ENCODE assay signal across 1 cellular context in genomic region chr17:35089846-35090193, GRCh38.
TF ChIP-seq lines count a peak whose summit lies in the region.

No MANE protein-coding gene starts in this region.

TF ChIP-seq in HepG2, 621 proteins besides CTCF, POLR2A, EP300 and RAD21 (continues in another document):
- TF ChIP-seq ISL2 (CRISPR knock-in tag; IDR thresholded peaks at IDR 0.05), result no peak
- TF ChIP-seq KLF11 (CRISPR knock-in tag; IDR thresholded peaks at IDR 0.05), result no peak
- no peak for TF ChIP-seq ZNF296 (CRISPR knock-in tag; conservative IDR thresholded peaks at IDR 0.05)
- TF ChIP-seq ARHGAP35 (CRISPR knock-in tag; IDR thresholded peaks at IDR 0.05; ENCODE audit: borderline replicate concordance), result no peak
- TF ChIP-seq ZNF563 (CRISPR knock-in tag; IDR thresholded peaks at IDR 0.05), result no peak
- TF ChIP-seq ZNF225 (CRISPR knock-in tag; IDR thresholded peaks at IDR 0.05), result no peak
- no peak for TF ChIP-seq ZBTB3 (CRISPR knock-in tag; IDR thresholded peaks at IDR 0.05; ENCODE audit: borderline replicate concordance, low read depth)
- TF ChIP-seq ZKSCAN5 (CRISPR knock-in tag; IDR thresholded peaks at IDR 0.05), result no peak
- no peak for TF ChIP-seq ZBTB34 (CRISPR knock-in tag; IDR thresholded peaks at IDR 0.05)
- TF ChIP-seq ZNF589 (CRISPR knock-in tag; conservative IDR thresholded peaks at IDR 0.05), result no peak
- TF ChIP-seq ZNF251 (CRISPR knock-in tag; IDR thresholded peaks at IDR 0.05), result no peak
- no peak for TF ChIP-seq ZNF530 (CRISPR knock-in tag; IDR thresholded peaks at IDR 0.05; ENCODE audit: low read depth)
- no peak for TF ChIP-seq GLI4 (CRISPR knock-in tag; IDR thresholded peaks at IDR 0.05; ENCODE audit: borderline replicate concordance)
- no peak for TF ChIP-seq ZNF362 (CRISPR knock-in tag; IDR thresholded peaks at IDR 0.05; ENCODE audit: borderline replicate concordance)
- no peak for TF ChIP-seq ZBTB8A (CRISPR knock-in tag; IDR thresholded peaks at IDR 0.05; ENCODE audit: borderline replicate concordance, low read depth)
- TF ChIP-seq JUN (CRISPR knock-in tag; IDR thresholded peaks at IDR 0.05), result no peak
- TF ChIP-seq ZNF10 (CRISPR knock-in tag; IDR thresholded peaks at IDR 0.05; ENCODE audit: borderline replicate concordance, low read depth), result no peak
- peak; percentile 46; the same call in 1 of the 2 replicates for TF ChIP-seq FOSL2 (CRISPR knock-in tag; IDR thresholded peaks at IDR 0.05)
- TF ChIP-seq ATAD3A (CRISPR knock-in tag; IDR thresholded peaks at IDR 0.05), result no peak
- TF ChIP-seq ZNF318 (CRISPR knock-in tag; IDR thresholded peaks at IDR 0.05), result no peak
- TF ChIP-seq ZNF501 (CRISPR knock-in tag; IDR thresholded peaks at IDR 0.05), result peak; percentile 4; the same call in 1 of the 2 replicates
- TF ChIP-seq ZBTB38 (CRISPR knock-in tag; IDR thresholded peaks at IDR 0.05), result peak; percentile 60
- TF ChIP-seq ZXDC (CRISPR knock-in tag; IDR thresholded peaks at IDR 0.05), result no peak
- TF ChIP-seq NFAT5 (CRISPR knock-in tag; IDR thresholded peaks at IDR 0.05), result no peak
- no peak for TF ChIP-seq ZNF3 (CRISPR knock-in tag; IDR thresholded peaks at IDR 0.05)
- TF ChIP-seq SMARCC2 (IDR thresholded peaks at IDR 0.05), result no peak
- no peak for TF ChIP-seq ZNF790 (CRISPR knock-in tag; IDR thresholded peaks at IDR 0.05; ENCODE audit: borderline replicate concordance)
- no peak for TF ChIP-seq POLR2AphosphoS2 (IDR thresholded peaks at IDR 0.05; ENCODE audit: low read depth, low read length)
- no peak for TF ChIP-seq ZKSCAN1 (IDR thresholded peaks at IDR 0.05; ENCODE audit: low read length)
- no peak for TF ChIP-seq HOXA7 (CRISPR knock-in tag; IDR thresholded peaks at IDR 0.05)
- TF ChIP-seq REPIN1 (CRISPR knock-in tag; IDR thresholded peaks at IDR 0.05; ENCODE audit: borderline replicate concordance, low read depth), result 0 out of 2 replicates have a peak, but pooled peaks have one; percentile 13
- no peak for TF ChIP-seq ZMYM4 (CRISPR knock-in tag; IDR thresholded peaks at IDR 0.05)
- no peak for TF ChIP-seq ZGPAT (CRISPR knock-in tag; IDR thresholded peaks at IDR 0.05)
- no peak for TF ChIP-seq ZNF383 (CRISPR knock-in tag; IDR thresholded peaks at IDR 0.05; ENCODE audit: borderline replicate concordance)
- no peak for TF ChIP-seq JDP2 (CRISPR knock-in tag; IDR thresholded peaks at IDR 0.05; ENCODE audit: borderline replicate concordance)
- TF ChIP-seq MAFK (conservative IDR thresholded peaks at IDR 0.05 in 1 of 2, IDR thresholded peaks at IDR 0.05 in 1 of 2; ENCODE audit: low read length in 2 of 2), result 0 out of 4 replicates have a peak, but pooled peaks of 1 of the 2 experiments have one; percentile 43
- TF ChIP-seq TBX3 (IDR thresholded peaks at IDR 0.05; ENCODE audit: borderline replicate concordance), result no peak
- TF ChIP-seq ZNF281 (CRISPR knock-in tag; IDR thresholded peaks at IDR 0.05; ENCODE audit: borderline replicate concordance), result no peak
- no peak for TF ChIP-seq SMAD1 (CRISPR knock-in tag; IDR thresholded peaks at IDR 0.05; ENCODE audit: borderline replicate concordance, low read depth)
